16 cellular contexts compared by ENCODE assay signal in the genomic region with DNA sequence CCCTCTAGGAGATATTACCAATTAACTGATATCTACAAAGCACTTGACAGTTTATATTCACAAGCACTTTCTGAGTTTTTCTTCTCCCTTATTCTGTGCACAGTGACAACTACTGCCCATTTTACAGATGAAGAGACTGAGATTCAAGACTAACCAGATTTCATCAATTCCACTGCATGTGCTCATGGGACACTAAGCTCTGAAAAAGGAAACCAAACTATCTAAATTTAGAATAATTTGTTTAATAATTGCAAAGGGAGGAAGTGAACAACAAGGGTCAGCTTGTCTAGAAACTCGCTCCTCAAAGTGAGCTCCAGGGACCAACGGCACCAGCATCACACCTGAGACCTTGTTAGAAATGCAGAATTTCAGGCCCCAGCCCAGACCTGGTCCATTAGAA. TPM values are rescaled to one million over a fixed set of nuclear protein-coding genes. Genes with fewer than 3 reads are reported as not detected.
DNase-seq lines count a peak whose midpoint lies in the region; ATAC-seq, FAIRE-seq and TF ChIP-seq lines count a peak whose summit lies in the region.
"Had no signal": no experiment of that assay in that cellular context is flagged by ENCODE, and none has a peak within 500 bp of the region (broad histone marks: within the 10 kb centered on the region; RNA-seq: fewer than 3 reads in every experiment).

No MANE protein-coding gene starts in this region.

- no peaks in the 10 kb centered on the region for H3K36me3 ChIP-seq in stomach
- H3K36me3 ChIP-seq: BLaER1, cardiac muscle cell, gastrocnemius medialis had no signal

- no peak for TF ChIP-seq CTCF in CD4-positive, alpha-beta T cell (IDR thresholded peaks at IDR 0.05)
- TF ChIP-seq CTCF in stomach (IDR thresholded peaks at IDR 0.05), result no peak

- no peak overlapping the region for H3K27ac ChIP-seq in CD4-positive, alpha-beta T cell (ENCODE audit: low read depth, low read length)
- no peak overlapping the region for H3K27ac ChIP-seq in stomach
- H3K27ac ChIP-seq: BLaER1, cardiac muscle cell, gastrocnemius medialis had no signal

- H3K4me1 Mint-ChIP-seq in CD4-positive, alpha-beta T cell (ENCODE audit: low read depth), result no peaks in the 10 kb centered on the region
- H3K4me1 Mint-ChIP-seq: endodermal cell had no signal

- no peak overlapping the region for H3K4me3 Mint-ChIP-seq in CD4-positive, alpha-beta T cell
- H3K4me3 Mint-ChIP-seq: activated naive CD8-positive, alpha-beta T cell; endodermal cell had no signal

- DNase-seq in NCI-H2107 (lab: John Stamatoyannopoulos, UW) (no peak), stomach (no peak), H54 (ENCODE audit: insufficient read length, low spot score) (no peak)
- no peak for DNase-seq in CD4-positive, alpha-beta T cell
- DNase-seq: endodermal cell, gastrocnemius medialis, NCI-H1105, NCI-H226, substantia nigra had no signal

- H3K9me3 ChIP-seq in CD4-positive, alpha-beta T cell (ENCODE audit: control insufficient read depth, low read length), result no peaks in the 10 kb centered on the region
- H3K9me3 ChIP-seq in stomach, result no peaks in the 10 kb centered on the region
- H3K9me3 ChIP-seq: BLaER1, gastrocnemius medialis had no signal

- peak; percentile 92 for ATAC-seq in GM18867 (IDR thresholded peaks at IDR 0.05; ENCODE audit: unreplicated experiment)
- peak; percentile 80 for ATAC-seq in GM21381 (IDR thresholded peaks at IDR 0.05; ENCODE audit: unreplicated experiment)
- ATAC-seq in HG02938 (IDR thresholded peaks at IDR 0.05; ENCODE audit: unreplicated experiment), result peak; percentile 83
- peak; percentile 70 for ATAC-seq in HG03571 (IDR thresholded peaks at IDR 0.05; ENCODE audit: unreplicated experiment)
- no peak for ATAC-seq in CD4-positive, alpha-beta T cell (ENCODE audit: poor library complexity)
- ATAC-seq: gastrocnemius medialis had no signal

- FAIRE-seq in H54 (lab: Jason Lieb, UNC), result no peak

- no peaks in the 10 kb centered on the region for H3K36me3 Mint-ChIP-seq in CD4-positive, alpha-beta T cell (ENCODE audit: low read depth)
- H3K36me3 Mint-ChIP-seq: activated naive CD8-positive, alpha-beta T cell had no signal

- no peaks in the 10 kb centered on the region for H3K9me3 Mint-ChIP-seq in CD4-positive, alpha-beta T cell
- H3K9me3 Mint-ChIP-seq: endodermal cell had no signal

- no peak overlapping the region for H3K27ac Mint-ChIP-seq in CD4-positive, alpha-beta T cell
- H3K27ac Mint-ChIP-seq: activated naive CD8-positive, alpha-beta T cell; endodermal cell had no signal

- no peak for TF ChIP-seq EP300 in stomach (IDR thresholded peaks at IDR 0.05)

- POLR2A ChIA-PET in CD4-positive, alpha-beta T cell (lab: Charles Lee), result no interaction called here

- no peaks in the 10 kb centered on the region for H3K27me3 ChIP-seq in CD4-positive, alpha-beta T cell (ENCODE audit: control insufficient read depth, insufficient read depth, low read length)
- H3K27me3 ChIP-seq in stomach, result no peaks in the 10 kb centered on the region
- H3K27me3 ChIP-seq: BLaER1, cardiac muscle cell, gastrocnemius medialis had no signal

- no peak for TF ChIP-seq POLR2A in stomach (IDR thresholded peaks at IDR 0.05)
- TF ChIP-seq POLR2A in H54 (IDR thresholded peaks at IDR 0.05; ENCODE audit: low read depth, low read length), result no peak

- H3K4me1 ChIP-seq in stomach, result no peaks in the 10 kb centered on the region
- H3K4me1 ChIP-seq: BLaER1, gastrocnemius medialis had no signal

- CTCF ChIA-PET in CD4-positive, alpha-beta T cell (lab: Charles Lee), result interaction anchor here (1.1 kb wide), 1 partner anchor 51 kb away, joined by 3 read pairs; a partner anchor contains a TSS

- H3K4me3 ChIP-seq in stomach, result no peak overlapping the region
- H3K4me3 ChIP-seq: BLaER1, cardiac muscle cell, gastrocnemius medialis had no signal

- H3K27me3 Mint-ChIP-seq in CD4-positive, alpha-beta T cell, result no peaks in the 10 kb centered on the region
- H3K27me3 Mint-ChIP-seq: activated naive CD8-positive, alpha-beta T cell had no signal

- intact Hi-C loops in CD4-positive, alpha-beta T cell (cut with DNase I, micrococcal nuclease), result no loop called here
- intact Hi-C loops in stomach (cut with DNase I; ENCODE audit: low total_unique reads), result no loop called here

- WGBS in stomach, 5 donors, result 72 to 90% (median 83%) methylated on average over 2 of the region's 2 CpGs

RNA-seq across cellular contexts. Expression of a gene that starts 50.8 kb away (rescaled TPM):
- 100 to 1,000 TPM; 324 TPM for total RNA-seq in CD4-positive, alpha-beta T cell
- 10 to 100 TPM in 3 of 5 donors, 1 to 10 TPM in 2; 2.3 to 43.1 (median 21.4) TPM for total RNA-seq in stomach
- polyA plus RNA-seq in stomach, result 10 to 100 TPM in 2 of 3 donors, 1 to 10 TPM in 1; 9.9 to 16.0 (median 11.4) TPM

Comparison
In these comparisons a context has a peak if more than half of its experiments do, and no peak if none do; other contexts are left out.
1. RNA of a gene that starts 50.8 kb away (total RNA-seq): 324 TPM in CD4-positive, alpha-beta T cell; 2.3 to 43.1 TPM in stomach; every median in the first group is over 4 times any median in the second.